ENCODE assay signal across 10 cellular contexts in the genomic region with DNA sequence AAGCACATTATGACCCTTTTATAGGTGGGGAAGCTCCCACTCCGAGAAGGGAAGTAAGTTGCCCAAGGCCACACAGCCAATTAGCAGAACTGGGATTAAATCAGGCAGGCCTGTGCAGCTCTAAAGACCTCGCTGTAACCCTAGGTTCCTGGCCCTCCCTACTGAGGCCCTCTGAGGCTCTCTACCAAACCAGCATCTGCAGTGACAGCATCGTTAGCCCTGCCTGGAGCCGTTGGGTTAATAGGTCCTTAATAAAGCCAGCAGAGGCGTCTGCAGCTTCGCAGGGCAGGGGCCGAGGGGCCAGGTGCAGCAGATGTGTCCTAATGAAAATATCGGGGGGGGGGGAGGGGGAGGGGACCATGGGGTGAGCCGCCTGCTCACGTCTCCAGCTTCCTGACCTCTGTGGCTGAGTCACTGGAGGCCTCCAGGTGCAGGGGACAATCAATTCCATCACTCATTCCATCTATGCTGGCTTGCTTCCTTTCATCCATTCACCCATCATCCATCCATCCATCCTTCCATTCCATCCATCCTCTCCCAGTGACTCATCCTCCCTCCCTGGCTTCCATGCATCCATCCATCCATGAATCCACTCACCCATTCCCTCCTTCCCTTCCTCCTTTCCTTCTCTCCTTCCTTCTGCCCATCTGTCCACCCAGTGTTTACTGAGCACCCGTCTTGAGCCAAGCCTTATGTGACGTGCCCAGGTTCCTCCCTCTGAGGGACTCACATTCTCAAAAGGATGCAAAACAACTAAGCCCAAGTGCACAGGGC.
DNase-seq lines count a peak whose midpoint lies in the region; ATAC-seq and TF ChIP-seq lines count a peak whose summit lies in the region.
"Had no signal": no experiment of that assay in that cellular context is flagged by ENCODE, and none has a peak within 500 bp of the region (broad histone marks: within the 10 kb centered on the region; RNA-seq: fewer than 3 reads in every experiment).

No MANE protein-coding gene starts in this region.

- ATAC-seq in HCT116 (no peak), GM19351 (IDR thresholded peaks at IDR 0.05; ENCODE audit: unreplicated experiment) (no peak)
- ATAC-seq: activated naive CD4-positive, alpha-beta T cell treated with anti-CD3 and anti-CD28 coated beads, Interleukin-2, amount 50 U/mL, for 72 hours had no signal

- peaks cover 0 to 4% (median 0%) of the 10 kb centered on the region in 11 experiments; a peak in 1 of 22 replicates for H3K9me3 ChIP-seq in BLaER1 treated with 17β-estradiol and CSF1 and Interleukin-3, amounts not matched to agents 10 nM and 100 nM (replicated peaks in 1 of 11)
- H3K9me3 ChIP-seq in HCT116 (ENCODE audit: control insufficient read depth in 1 of 2, insufficient read depth in 1 of 2, low read depth in 1 of 2, low read length in 2 of 2) = no peaks in the 10 kb centered on the region
- 0 out of 2 replicates have a peak, but pooled peaks cover 2% of the 10 kb centered on the region for H3K9me3 ChIP-seq in SJCRH30 (replicated peaks)

- H3K36me3 ChIP-seq in BLaER1 treated with 17β-estradiol and CSF1 and Interleukin-3, amounts not matched to agents 10 nM and 100 nM = no peaks in the 10 kb centered on the region
- H3K36me3 ChIP-seq in HCT116 (ENCODE audit: control insufficient read depth in 1 of 2, insufficient read depth in 2 of 2, low read length in 2 of 2) = no peaks in the 10 kb centered on the region
- no peaks in the 10 kb centered on the region for H3K36me3 ChIP-seq in SJCRH30

- no peaks in the 10 kb centered on the region for H4K20me1 ChIP-seq in BLaER1 treated with 17β-estradiol and CSF1 and Interleukin-3, amounts not matched to agents 10 nM and 100 nM
- H4K20me1 ChIP-seq in HCT116 (ENCODE audit: insufficient read depth) = no peaks in the 10 kb centered on the region

- POLR2A ChIA-PET in HCT116 (lab: Charles Lee) = interaction anchor here (0.9 to 1.0 kb wide), 2 partner anchors 73 to 188 kb away, joined by 3 read pairs; no protein-coding TSS in a partner anchor

- no peaks in the 10 kb centered on the region for H3K9me2 ChIP-seq in HCT116 (ENCODE audit: insufficient read depth)

- H3K4me2 ChIP-seq in BLaER1 treated with 17β-estradiol and CSF1 and Interleukin-3, amounts not matched to agents 10 nM and 100 nM = peak overlapping the region; percentile 52 to 100 (median 96)
- peak overlapping the region; percentile 38 for H3K4me2 ChIP-seq in HCT116 (ENCODE audit: low read length)

- BruUV-seq in HCT116 (replicated peaks; lab: Mats Ljungman, UMichigan) = no TSS peak

- no peak for TF ChIP-seq RAD21 in HCT116 (IDR thresholded peaks at IDR 0.05; ENCODE audit: low read depth)

- H3K27me3 ChIP-seq in BLaER1 treated with 17β-estradiol and CSF1 and Interleukin-3, amounts not matched to agents 10 nM and 100 nM = no peaks in the 10 kb centered on the region
- H3K27me3 ChIP-seq in HCT116 (ENCODE audit: insufficient read depth, low read length) = no peaks in the 10 kb centered on the region
- H3K27me3 ChIP-seq in SJCRH30 = peaks cover under 1% of the 10 kb centered on the region; the same call in 1 of the 2 replicates

- no peak overlapping the region for H3K4me3 ChIP-seq in BLaER1 treated with 17β-estradiol and CSF1 and Interleukin-3, amounts not matched to agents 10 nM and 100 nM
- H3K4me3 ChIP-seq in HCT116 (replicated peaks in 1 of 2; ENCODE audit: low read depth in 1 of 2, low read length in 2 of 2) = no peak overlapping the region
- H3K4me3 ChIP-seq in SJCRH30 = no peak overlapping the region

- no peaks in the 10 kb centered on the region for H3K79me2 ChIP-seq in HCT116 (ENCODE audit: insufficient read depth, low read length)

- H2AFZ ChIP-seq in HCT116 (ENCODE audit: low read depth, low read length, poor library complexity, severe bottlenecking) = no peak overlapping the region

- peaks cover 54 to 84% (median 72%) of the 10 kb centered on the region in 10 experiments for H3K4me1 ChIP-seq in BLaER1 treated with 17β-estradiol and CSF1 and Interleukin-3, amounts not matched to agents 10 nM and 100 nM
- H3K4me1 ChIP-seq in HCT116 (ENCODE audit: control insufficient read depth in 1 of 2, insufficient read depth in 2 of 2, low read length in 2 of 2) (peaks cover 34 to 68% of the 10 kb centered on the region in 2 experiments), SJCRH30 (peaks cover 11% of the 10 kb centered on the region)

- peak overlapping the region in 5 of 11 experiments; percentile 24 to 53 (median 37); a peak in 8 of 22 replicates for H3K9ac ChIP-seq in BLaER1 treated with 17β-estradiol and CSF1 and Interleukin-3, amounts not matched to agents 10 nM and 100 nM
- no peak overlapping the region; the same call in 1 of the 2 replicates for H3K9ac ChIP-seq in HCT116 (ENCODE audit: low read length)

- no peak for TF ChIP-seq POLR2A in HCT116 (IDR thresholded peaks at IDR 0.05; ENCODE audit: borderline replicate concordance, extremely low read depth, insufficient read depth, insufficient read length)

- CTCF ChIA-PET in HCT116 (lab: Charles Lee) = no interaction called here

- no peak for TF ChIP-seq CTCF in HCT116 (IDR thresholded peaks at IDR 0.05 in 2 of 3, conservative IDR thresholded peaks at IDR 0.05 in 1 of 3; ENCODE audit: borderline replicate concordance in 1 of 3, insufficient read depth in 1 of 3, low read depth in 2 of 3, low read length in 2 of 3)

- intact Hi-C loops in HCT116 (cut with micrococcal nuclease) = no loop called here

- peak overlapping the region in 9 of 11 experiments; percentile 2 to 56 (median 39); a peak in 11 of 22 replicates for H3K27ac ChIP-seq in BLaER1 treated with 17β-estradiol and CSF1 and Interleukin-3, amounts not matched to agents 10 nM and 100 nM
- H3K27ac ChIP-seq in HCT116 (ENCODE audit: low read depth, low read length) = peak overlapping the region; percentile 29; the same call in 1 of the 2 replicates
- no peak overlapping the region for H3K27ac ChIP-seq in SJCRH30

- RAD21 ChIA-PET in HCT116 (lab: Charles Lee; ENCODE audit: low non-redundant PET in 1 of 2, low total read pairs in 2 of 2, uncharacterized antibody in 2 of 2, unreplicated experiment in 2 of 2) = interaction anchor here in 1 of 2 experiments (1.0 kb wide), 1 partner anchor 67 kb away, joined by 3 read pairs; no protein-coding TSS in a partner anchor

- DNase-seq in HCT116 (ENCODE audit: low read depth, low spot score) (no peak), SHP77 treated with DMSO at 0.1 percent for 48 hours (lab: John Stamatoyannopoulos, UW) (peak; percentile 30), left kidney (ENCODE audit: low read depth, low spot score) (peak; percentile 63), DMS114 treated with DMSO at 0.1 percent for 48 hours (lab: John Stamatoyannopoulos, UW; ENCODE audit: unreplicated experiment) (no peak), SJCRH30 (no peak), NCI-H1048 (lab: John Stamatoyannopoulos, UW) (no peak)
- DNase-seq: occipital lobe had no signal

TF ChIP-seq in HCT116, 20 proteins besides CTCF, POLR2A, EP300 and RAD21:
- peak; percentile 43 for TF ChIP-seq TCF7L2 (IDR thresholded peaks at IDR 0.05; ENCODE audit: borderline replicate concordance, extremely low read depth, insufficient read depth, insufficient read length)
- TF ChIP-seq REST (IDR thresholded peaks at IDR 0.05; ENCODE audit: low read depth) = no peak

Comparison
In these comparisons a context has a peak if more than half of its experiments do, and no peak if none do; other contexts are left out.
1. DNase-seq: peak in SHP77 treated with DMSO at 0.1 percent for 48 hours (single experiment) and left kidney (single experiment); none in HCT116 (single experiment), DMS114 treated with DMSO at 0.1 percent for 48 hours (single experiment), SJCRH30 (0 of 2) and NCI-H1048 (single experiment).